ENCODE assay signal across 20 cellular contexts in the genomic region with DNA sequence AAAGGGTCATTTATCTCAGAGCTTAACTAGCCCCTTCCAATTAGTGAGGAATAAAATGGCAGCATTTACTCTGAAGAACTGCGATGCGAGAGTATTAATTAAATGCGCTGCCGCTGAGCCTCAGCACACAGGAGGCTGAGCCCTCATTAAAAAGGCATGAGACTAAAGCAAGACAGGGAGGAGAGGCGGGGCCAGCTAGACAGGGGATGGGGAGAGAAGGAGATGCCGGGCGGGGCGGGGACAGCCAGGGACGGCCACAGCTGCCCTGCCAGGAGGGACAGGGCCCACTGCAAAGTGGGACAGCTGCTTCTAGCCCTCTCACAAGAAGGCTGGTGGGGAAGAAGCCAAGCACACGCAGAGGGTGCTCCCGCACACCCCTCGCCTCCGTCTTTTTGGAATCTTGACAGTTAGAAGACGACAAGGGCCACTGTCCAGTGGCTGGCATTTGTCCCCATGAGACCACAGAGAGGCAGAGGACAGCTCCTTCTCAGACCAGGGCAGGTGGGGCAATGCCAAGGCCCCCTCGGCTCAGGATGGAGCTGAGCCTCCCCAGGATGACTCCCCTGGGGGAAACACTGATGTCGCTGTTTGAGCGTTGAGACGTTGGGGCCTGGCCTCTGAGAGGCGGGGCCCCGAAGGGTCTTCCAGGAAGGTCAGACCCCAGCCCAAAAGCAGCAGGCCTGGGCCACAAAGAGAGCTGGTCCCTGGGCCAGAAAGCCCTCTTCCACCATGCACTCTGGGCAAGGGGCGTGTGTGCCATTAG. TPM values are rescaled to one million over a fixed set of nuclear protein-coding genes. Genes with fewer than 3 reads are reported as not detected.
A peak's percentile ranks its signal among the peaks of the same experiment; 100 is the strongest.
DNase-seq lines count a peak whose midpoint lies in the region; ATAC-seq, FAIRE-seq and TF ChIP-seq lines count a peak whose summit lies in the region.
"Had no signal": no experiment of that assay in that cellular context is flagged by ENCODE, and none has a peak within 500 bp of the region (broad histone marks: within the 10 kb centered on the region; RNA-seq: fewer than 3 reads in every experiment).

No MANE protein-coding gene starts in this region.

- H3K36me3 ChIP-seq in liver (ENCODE audit: control insufficient read depth in 4 of 4, insufficient read depth in 3 of 4, low read depth in 1 of 4, low read length in 3 of 4) (no peaks in the 10 kb centered on the region), HepG2 (replicated peaks in 1 of 2; ENCODE audit: control insufficient read depth in 1 of 2, insufficient read depth in 2 of 2, low read length in 2 of 2) (no peaks in the 10 kb centered on the region), ectodermal cell (ENCODE audit: control insufficient read depth, insufficient read depth, low read length) (no peaks in the 10 kb centered on the region)
- H3K36me3 ChIP-seq: brain microvascular endothelial cell, pancreas had no signal

- WGBS in liver = 65% methylated on average over 21 of the region's 21 CpGs
- 61% methylated on average over 9 of the region's 21 CpGs for WGBS in HepG2 (ENCODE audit: low lambda C conversion rate)
- WGBS in ectodermal cell, 2 experiments = 64 to 67% methylated on average over 21 of the region's 21 CpGs

- H4K20me1 ChIP-seq in HepG2 (ENCODE audit: insufficient read depth, low read length) = no peaks in the 10 kb centered on the region

- H3K27ac Mint-ChIP-seq in nephron progenitor cell = no peak overlapping the region
- no peak overlapping the region for H3K27ac Mint-ChIP-seq in activated naive CD8-positive, alpha-beta T cell treated with anti-CD3 and anti-CD28 coated beads for 36 hours
- no peak overlapping the region for H3K27ac Mint-ChIP-seq in activated T-helper 17 cell treated with anti-CD3 and anti-CD28 coated beads, Interleukin-2, amount 50 U/mL, for 72 hours
- H3K27ac Mint-ChIP-seq: dendritic cell treated with granulocyte-macrophage colony-stimulating factor and Interleukin-4, amounts not matched to agents 40 ng/mL and 50 ng/mL, for 4 days; stimulated activated naive CD8-positive, alpha-beta T cell treated with anti-CD3 and anti-CD28 coated beads, Interleukin-15, amount 100 ng/mL, for 72 hours had no signal

- H3K27ac ChIP-seq in liver (ENCODE audit: low read depth in 1 of 2, low read length in 2 of 2) (peak overlapping the region; percentile 11 to 12), HepG2 (ENCODE audit: extremely low read length, insufficient read depth, low read length) (no peak overlapping the region), ectodermal cell (ENCODE audit: insufficient read depth, low read depth, low read length, poor library complexity, severe bottlenecking) (peak overlapping the region; percentile 2)
- H3K27ac ChIP-seq: pancreas had no signal

- intact Hi-C loops in HepG2 (cut with micrococcal nuclease; ENCODE audit: unreplicated experiment) = no loop called here

- FAIRE-seq in HepG2 (lab: Jason Lieb, UNC) (no peak), urothelium cell line (lab: Jason Lieb, UNC) (no peak)
- FAIRE-seq: G401.6, GM12891, pancreas had no signal

- H3K4me3 ChIP-seq in liver (ENCODE audit: low read depth in 1 of 3, low read length in 3 of 3) (no peak overlapping the region), HepG2 (replicated peaks in 1 of 3; ENCODE audit: insufficient read depth in 1 of 3, low read depth in 2 of 3, low read length in 3 of 3) (no peak overlapping the region), ectodermal cell (ENCODE audit: insufficient read depth, low read depth, low read length) (no peak overlapping the region)
- H3K4me3 ChIP-seq: pancreas had no signal

- no peak for TF ChIP-seq EP300 in HepG2 (IDR thresholded peaks at IDR 0.05; ENCODE audit: low read depth in 2 of 2, low read length in 2 of 2)
- TF ChIP-seq EP300 in HepG2 (CRISPR knock-in tag; IDR thresholded peaks at IDR 0.05; ENCODE audit: borderline replicate concordance) = no peak

- H3K36me3 Mint-ChIP-seq in nephron progenitor cell (ENCODE audit: low read depth) = peaks cover 9% of the 10 kb centered on the region
- no peaks in the 10 kb centered on the region for H3K36me3 Mint-ChIP-seq in activated naive CD8-positive, alpha-beta T cell treated with anti-CD3 and anti-CD28 coated beads for 36 hours
- H3K36me3 Mint-ChIP-seq in activated T-helper 17 cell treated with anti-CD3 and anti-CD28 coated beads, Interleukin-2, amount 50 U/mL, for 72 hours (ENCODE audit: low read depth) = no peaks in the 10 kb centered on the region

- TF ChIP-seq CTCF in liver (IDR thresholded peaks at IDR 0.05; ENCODE audit: low read depth, low read length, missing input control) = no peak
- TF ChIP-seq CTCF in HepG2 (CRISPR knock-in tag; IDR thresholded peaks at IDR 0.05) = no peak
- no peak for TF ChIP-seq CTCF in nephron progenitor cell (IDR thresholded peaks at IDR 0.05)

- CTCF ChIA-PET in HepG2 (lab: Yijun Ruan, JAX; ENCODE audit: low intra/inter-chr PET ratio, low total read pairs) = no interaction called here

- DNase-seq in HepG2 (ENCODE audit: low spot score) (no peak), nephron progenitor cell (peak; percentile 61), urothelium cell line (ENCODE audit: low spot score) (no peak)
- DNase-seq in activated naive CD8-positive, alpha-beta T cell treated with anti-CD3 and anti-CD28 coated beads for 36 hours = no peak
- DNase-seq: activated CD4-positive, alpha-beta T cell treated with anti-CD3 and anti-CD28 coated beads for 4 hours; activated naive CD4-positive, alpha-beta T cell treated with anti-CD3 and anti-CD28 coated beads, Interleukin-2, amount 50 U/mL, for 16 hours; brain microvascular endothelial cell; COR-L47; midbrain; NCI-H1105 treated with DMSO at 0.1 percent for 48 hours; stimulated activated naive CD8-positive, alpha-beta T cell treated with anti-CD3 and anti-CD28 coated beads, Interleukin-15, amount 100 ng/mL, for 72 hours; T-helper 9 cell had no signal

- H3K4me2 ChIP-seq in HepG2 (ENCODE audit: low read depth, low read length) = no peak overlapping the region

- no peaks in the 10 kb centered on the region for H3K79me2 ChIP-seq in HepG2 (ENCODE audit: insufficient read depth, low read length)

- peaks cover 9% of the 10 kb centered on the region for H3K9me3 Mint-ChIP-seq in nephron progenitor cell
- no peaks in the 10 kb centered on the region for H3K9me3 Mint-ChIP-seq in activated naive CD8-positive, alpha-beta T cell treated with anti-CD3 and anti-CD28 coated beads for 36 hours
- H3K9me3 Mint-ChIP-seq in activated T-helper 17 cell treated with anti-CD3 and anti-CD28 coated beads, Interleukin-2, amount 50 U/mL, for 72 hours = no peaks in the 10 kb centered on the region
- H3K9me3 Mint-ChIP-seq: dendritic cell treated with granulocyte-macrophage colony-stimulating factor and Interleukin-4, amounts not matched to agents 40 ng/mL and 50 ng/mL, for 4 days; stimulated activated naive CD8-positive, alpha-beta T cell treated with anti-CD3 and anti-CD28 coated beads, Interleukin-15, amount 100 ng/mL, for 72 hours had no signal

- BruUV-seq in HepG2 (replicated peaks; lab: Mats Ljungman, UMichigan) = no TSS peak

- H3K9me3 ChIP-seq in liver (ENCODE audit: control insufficient read depth in 4 of 4, low read length in 3 of 4) (no peaks in the 10 kb centered on the region), HepG2 (ENCODE audit: low read length) (no peaks in the 10 kb centered on the region), ectodermal cell (ENCODE audit: control insufficient read depth, low read length) (no peaks in the 10 kb centered on the region)
- H3K9me3 ChIP-seq: pancreas had no signal

- POLR2A ChIA-PET in HepG2 (lab: Yijun Ruan, JAX) = no interaction called here

- in situ Hi-C loops in HepG2 (cut with HindIII; ENCODE audit: extremely low pct_ligation_motif_present, low pct_unique_long_range_greater_than_20kb) = no loop called here

- H3K4me3 Mint-ChIP-seq in nephron progenitor cell = peak overlapping the region; percentile 32
- H3K4me3 Mint-ChIP-seq in activated naive CD8-positive, alpha-beta T cell treated with anti-CD3 and anti-CD28 coated beads for 36 hours = no peak overlapping the region
- no peak overlapping the region for H3K4me3 Mint-ChIP-seq in activated T-helper 17 cell treated with anti-CD3 and anti-CD28 coated beads, Interleukin-2, amount 50 U/mL, for 72 hours
- H3K4me3 Mint-ChIP-seq: dendritic cell treated with granulocyte-macrophage colony-stimulating factor and Interleukin-4, amounts not matched to agents 40 ng/mL and 50 ng/mL, for 4 days; stimulated activated naive CD8-positive, alpha-beta T cell treated with anti-CD3 and anti-CD28 coated beads, Interleukin-15, amount 100 ng/mL, for 72 hours had no signal

- no peak for ATAC-seq in HepG2
- ATAC-seq in HG02610 (IDR thresholded peaks at IDR 0.05; ENCODE audit: unreplicated experiment) = no peak
- ATAC-seq in activated T-helper 17 cell treated with anti-CD3 and anti-CD28 coated beads, Interleukin-2, amount 50 U/mL, for 72 hours (replicated peaks) = no peak
- ATAC-seq: pancreas; stimulated activated naive CD8-positive, alpha-beta T cell treated with anti-CD3 and anti-CD28 coated beads, Interleukin-15, amount 100 ng/mL, for 72 hours had no signal

- TF ChIP-seq RAD21 in liver (IDR thresholded peaks at IDR 0.05) = no peak
- no peak for TF ChIP-seq RAD21 in HepG2 (CRISPR knock-in tag; IDR thresholded peaks at IDR 0.05)

- H3K27me3 ChIP-seq in liver (ENCODE audit: control insufficient read depth in 4 of 4, insufficient read depth in 4 of 4, low read length in 3 of 4) = no peaks in the 10 kb centered on the region
- H3K27me3 ChIP-seq in HepG2 (ENCODE audit: control insufficient read depth in 1 of 2, insufficient read depth in 2 of 2, low read length in 2 of 2) = peaks cover 10 to 21% of the 10 kb centered on the region in 2 experiments
- H3K27me3 ChIP-seq in ectodermal cell (ENCODE audit: control insufficient read depth, insufficient read depth, low read length, poor library complexity, severe bottlenecking) = no peaks in the 10 kb centered on the region
- H3K27me3 ChIP-seq: brain microvascular endothelial cell, pancreas had no signal

- no peak overlapping the region for H2AFZ ChIP-seq in HepG2 (ENCODE audit: low read length)

- no peaks in the 10 kb centered on the region for H3K4me1 ChIP-seq in liver (ENCODE audit: control insufficient read depth in 4 of 4, insufficient read depth in 4 of 4, low read length in 3 of 4)
- no peaks in the 10 kb centered on the region for H3K4me1 ChIP-seq in HepG2 (ENCODE audit: insufficient read depth, low read length)
- H3K4me1 ChIP-seq in ectodermal cell (ENCODE audit: control insufficient read depth, insufficient read depth, low read length) = peaks cover 23% of the 10 kb centered on the region
- H3K4me1 ChIP-seq: pancreas had no signal

- H3K9ac ChIP-seq in liver (ENCODE audit: low read depth in 1 of 2, low read length in 2 of 2) = no peak overlapping the region
- H3K9ac ChIP-seq in HepG2 (ENCODE audit: insufficient read depth, low read depth, low read length) = no peak overlapping the region

- TF ChIP-seq POLR2A in HepG2 (IDR thresholded peaks at IDR 0.05; ENCODE audit: insufficient read depth in 1 of 2, low read depth in 2 of 2, low read length in 2 of 2) = no peak

- H3K4me1 Mint-ChIP-seq in nephron progenitor cell = peaks cover 87% of the 10 kb centered on the region
- H3K4me1 Mint-ChIP-seq in activated naive CD8-positive, alpha-beta T cell treated with anti-CD3 and anti-CD28 coated beads for 36 hours = no peaks in the 10 kb centered on the region
- no peaks in the 10 kb centered on the region for H3K4me1 Mint-ChIP-seq in activated T-helper 17 cell treated with anti-CD3 and anti-CD28 coated beads, Interleukin-2, amount 50 U/mL, for 72 hours
- H3K4me1 Mint-ChIP-seq: stimulated activated naive CD8-positive, alpha-beta T cell treated with anti-CD3 and anti-CD28 coated beads, Interleukin-15, amount 100 ng/mL, for 72 hours had no signal

- H3K27me3 Mint-ChIP-seq in nephron progenitor cell (ENCODE audit: low read depth, poor library complexity) = peaks cover 10% of the 10 kb centered on the region
- H3K27me3 Mint-ChIP-seq in activated naive CD8-positive, alpha-beta T cell treated with anti-CD3 and anti-CD28 coated beads for 36 hours = peaks cover 3% of the 10 kb centered on the region
- H3K27me3 Mint-ChIP-seq in activated T-helper 17 cell treated with anti-CD3 and anti-CD28 coated beads, Interleukin-2, amount 50 U/mL, for 72 hours = peaks cover 12% of the 10 kb centered on the region
- H3K27me3 Mint-ChIP-seq: stimulated activated naive CD8-positive, alpha-beta T cell treated with anti-CD3 and anti-CD28 coated beads, Interleukin-15, amount 100 ng/mL, for 72 hours had no signal

RNA-seq across cellular contexts. Expression of a gene that starts 26.9 kb away (rescaled TPM):
- total RNA-seq in liver (10 to 100 TPM; 12.4 to 24.3 TPM), HepG2 (2016; rRNA removed; fragmentation: Illumina TruSeq; extraction: Trizol) (0.18 and 0.24 TPM in 2 replicates)
- polyA plus RNA-seq in liver (10 to 100 TPM in 1 of 2 donors, 1 to 10 TPM in 1; 2.7 to 11.6 TPM), HepG2 (2011; rRNA removed) (3.5 and 3.6 TPM in 2 replicates)
- total RNA-seq in HepG2 (2016; cell fraction: cytosol; rRNA removed; fragmentation: Illumina TruSeq; extraction: Trizol; ENCODE audit: low read depth) = 0.09 and 0.10 TPM in 2 replicates
- 0.15 and 0.17 TPM in 2 replicates for total RNA-seq in HepG2 (2016; cell fraction: insoluble cytoplasmic fraction; rRNA removed; fragmentation: Illumina TruSeq; extraction: Trizol)
- 0.25 and 0.38 TPM in 2 replicates for total RNA-seq in HepG2 (2016; cell fraction: membrane; rRNA removed; fragmentation: Illumina TruSeq; extraction: Trizol)
- 0.25 and 0.59 TPM in 2 replicates for total RNA-seq in HepG2 (2016; cell fraction: nucleus; rRNA removed; fragmentation: Illumina TruSeq; extraction: Trizol)
- 2.4 and 4.9 TPM in 2 replicates for polyA plus RNA-seq in HepG2 (2011; cell fraction: cytosol; rRNA removed)
- polyA plus RNA-seq in HepG2 (2011; cell fraction: nucleus; rRNA removed) = 5.3 and 5.6 TPM in 2 replicates
- polyA plus RNA-seq in HepG2 (2012) = 2.3 and 2.4 TPM in 2 replicates
- polyA plus RNA-seq in HepG2 (2016; cell fraction: cytosol; fragmentation: Illumina TruSeq; extraction: Trizol; ENCODE audit: low read depth) = 0.26 and 0.29 TPM in 2 replicates
- polyA plus RNA-seq in HepG2 (2016; cell fraction: insoluble cytoplasmic fraction; fragmentation: Illumina TruSeq; extraction: Trizol; ENCODE audit: low read depth) = 0.36 and 0.41 TPM in 2 replicates
- 0.58 and 0.62 TPM in 2 replicates for polyA plus RNA-seq in HepG2 (2016; cell fraction: membrane; fragmentation: Illumina TruSeq; extraction: Trizol; ENCODE audit: low read depth)
- 0.59 and 1.2 TPM in 2 replicates for polyA plus RNA-seq in HepG2 (2016; cell fraction: nucleus; fragmentation: Illumina TruSeq; extraction: Trizol; ENCODE audit: insufficient read depth, low read depth)
- 4.6 TPM in 1 of 2 replicates, not detected in the other for polyA minus RNA-seq in HepG2 (2011; rRNA and poly(A)+ RNA removed; ENCODE audit: low replicate concordance)
- polyA minus RNA-seq in HepG2 (2011; cell fraction: cytosol; rRNA and poly(A)+ RNA removed) = 0.99 and 1.4 TPM in 2 replicates
- polyA minus RNA-seq in HepG2 (2011; cell fraction: nucleus; rRNA and poly(A)+ RNA removed) = 0.90 and 1.7 TPM in 2 replicates
- polyA plus RNA-seq in ectodermal cell (2013, experiment 1 of 4) = 4.5 TPM
- polyA plus RNA-seq in ectodermal cell (2013, experiment 2 of 4) = 5.3 TPM
- polyA plus RNA-seq in ectodermal cell (2013, experiment 3 of 4) = 7.9 TPM
- 6.4 TPM for polyA plus RNA-seq in ectodermal cell (2013, experiment 4 of 4)
- total RNA-seq in activated naive CD8-positive, alpha-beta T cell treated with anti-CD3 and anti-CD28 coated beads for 36 hours = not detected
- not detected for total RNA-seq in activated T-helper 17 cell treated with anti-CD3 and anti-CD28 coated beads, Interleukin-2, amount 50 U/mL, for 72 hours

Comparison
In these comparisons a context has a peak if more than half of its experiments do, and no peak if none do; other contexts are left out.
1. RNA of a gene that starts 26.9 kb away (total RNA-seq): 12.4 to 24.3 TPM in liver; 0.09 to 0.59 TPM in HepG2, not detected in activated naive CD8-positive, alpha-beta T cell treated with anti-CD3 and anti-CD28 coated beads for 36 hours and not detected in activated T-helper 17 cell treated with anti-CD3 and anti-CD28 coated beads, Interleukin-2, amount 50 U/mL, for 72 hours; every median in the first group is over 4 times any median in the second.